In the genomic region with DNA sequence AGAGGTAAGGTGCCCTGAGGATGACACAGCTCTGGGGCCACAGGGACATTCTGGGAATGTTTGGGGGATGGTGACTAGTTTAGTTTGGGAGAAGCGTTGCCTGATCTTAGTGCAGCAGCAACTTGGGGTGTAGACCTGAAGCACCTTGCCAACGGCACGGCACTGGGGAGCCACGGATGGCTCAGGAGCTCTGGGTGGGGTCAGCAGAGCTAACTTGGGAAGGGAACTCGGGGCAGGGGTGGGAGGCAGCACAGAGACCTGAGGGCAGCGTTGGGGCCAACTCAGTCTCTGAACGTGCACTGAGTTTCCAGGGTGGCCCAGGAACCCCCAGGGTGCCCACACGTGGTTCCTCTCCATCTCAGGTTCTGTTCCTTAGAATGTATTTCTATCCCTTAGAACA, we compare ENCODE assay signal across 15 cellular contexts. TPM values are rescaled to one million over a fixed set of nuclear protein-coding genes. Genes with fewer than 3 reads are reported as not detected.
DNase-seq lines count a peak whose midpoint lies in the region; ATAC-seq, FAIRE-seq and TF ChIP-seq lines count a peak whose summit lies in the region.
"Had no signal": no experiment of that assay in that cellular context is flagged by ENCODE, and none has a peak within 500 bp of the region (broad histone marks: within the 10 kb centered on the region; RNA-seq: fewer than 3 reads in every experiment).

No MANE protein-coding gene starts in this region.

- peak; percentile 55 for DNase-seq in activated effector memory CD4-positive, alpha-beta T cell treated with anti-CD3 and anti-CD28 coated beads, Interleukin-2, amount 50 U/mL, for 16 hours
- no peak for DNase-seq in activated effector memory CD4-positive, alpha-beta T cell treated with Interleukin-2 at 50 U/mL for 16 hours
- DNase-seq in kidney (peak; percentile 22), osteoblast (ENCODE audit: insufficient read length, low spot score, missing footprints) (no peak), vagina (ENCODE audit: extremely low spot score in 2 of 2) (no peak), NCI-H146 treated with DMSO at 0.1 percent for 48 hours (lab: John Stamatoyannopoulos, UW; ENCODE audit: unreplicated experiment) (no peak), RWPE1 (ENCODE audit: low spot score) (no peak)
- DNase-seq: CD8-positive, alpha-beta T cell; COR-L47; DND-41; GF-D8 had no signal

- H3K4me1 ChIP-seq in kidney (ENCODE audit: control insufficient read depth in 1 of 2, insufficient read depth in 1 of 2, low read depth in 1 of 2, low read length in 2 of 2) (no peaks in the 10 kb centered on the region), osteoblast (ENCODE audit: insufficient read depth, low read length) (peaks cover 3% of the 10 kb centered on the region), vagina (no peaks in the 10 kb centered on the region)

- H3K4me3 ChIP-seq in kidney (ENCODE audit: low read length in 2 of 2) (no peak overlapping the region), osteoblast (ENCODE audit: insufficient read depth, low read length) (no peak overlapping the region), vagina (no peak overlapping the region)

- ATAC-seq in GM18907 (IDR thresholded peaks at IDR 0.05; ENCODE audit: unreplicated experiment) = no peak
- ATAC-seq: CD8-positive, alpha-beta T cell; HCT116 had no signal

- H4K20me1 ChIP-seq in osteoblast (ENCODE audit: insufficient read depth, low read length) = peaks cover 5% of the 10 kb centered on the region

- H3K27ac ChIP-seq in kidney (ENCODE audit: low read depth in 2 of 2, low read length in 2 of 2) (no peak overlapping the region), osteoblast (ENCODE audit: low read depth, low read length) (peak overlapping the region; percentile 64), vagina (peak overlapping the region; percentile 20), RWPE1 (no peak overlapping the region)
- H3K27ac ChIP-seq: 22Rv1 had no signal

- H3K36me3 ChIP-seq in kidney (ENCODE audit: control insufficient read depth in 1 of 2, insufficient read depth in 2 of 2, low read length in 2 of 2) = no peaks in the 10 kb centered on the region
- peaks cover 91% of the 10 kb centered on the region for H3K36me3 ChIP-seq in osteoblast (ENCODE audit: insufficient read depth, low read length)
- H3K36me3 ChIP-seq in vagina = peaks cover 0 to 50% of the 10 kb centered on the region in 2 donors

- TF ChIP-seq POLR2A in vagina (IDR thresholded peaks at IDR 0.05) = no peak

- intact Hi-C loops in kidney (cut with DNase I) (no loop called here), vagina (cut with DNase I) (no loop called here)

- FAIRE-seq in kidney (lab: Jason Lieb, UNC) = no peak
- FAIRE-seq: H54 had no signal

- CTCF ChIA-PET in RWPE1 (lab: Yijun Ruan, JAX) = no interaction called here

- no peak overlapping the region for H3K9ac ChIP-seq in kidney (ENCODE audit: low read length in 2 of 2)

- H3K27me3 ChIP-seq in osteoblast (ENCODE audit: insufficient read depth, low read length) (no peaks in the 10 kb centered on the region), vagina (no peaks in the 10 kb centered on the region)

- TF ChIP-seq CTCF in kidney (IDR thresholded peaks at IDR 0.05; ENCODE audit: borderline replicate concordance, extremely low read depth, insufficient read depth) (no peak), osteoblast (IDR thresholded peaks at IDR 0.05; ENCODE audit: extremely low read depth, low read depth, low read length) (no peak), vagina (IDR thresholded peaks at IDR 0.05) (no peak), RWPE1 (conservative IDR thresholded peaks at IDR 0.05; ENCODE audit: low read depth) (no peak)

- no peak overlapping the region for H2AFZ ChIP-seq in osteoblast (ENCODE audit: low read length)

- peaks cover 4% of the 10 kb centered on the region for H3K79me2 ChIP-seq in osteoblast (ENCODE audit: insufficient read depth, low read length)

- POLR2A ChIA-PET in RWPE1 (lab: Yijun Ruan, JAX; ENCODE audit: low non-redundant PET) = no interaction called here

- H3K4me2 ChIP-seq in osteoblast (ENCODE audit: insufficient read depth, low read length) = no peak overlapping the region

- H3K9me3 ChIP-seq in kidney (ENCODE audit: control insufficient read depth in 1 of 2, low read length in 2 of 2) = no peaks in the 10 kb centered on the region
- no peaks in the 10 kb centered on the region for H3K9me3 ChIP-seq in osteoblast (ENCODE audit: low read depth, low read length)
- no peaks in the 10 kb centered on the region for H3K9me3 ChIP-seq in vagina

RNA-seq across cellular contexts. Expression of gene THBS2, which starts 14.9 kb away (rescaled TPM):
- 33.4 TPM for total RNA-seq in kidney
- polyA plus RNA-seq in kidney (ENCODE audit: insufficient read depth, low read depth, low replicate concordance) = 2.7 TPM
- total RNA-seq in osteoblast = 1,102 and 1,498 TPM in 2 replicates
- total RNA-seq in vagina = 86.4 TPM
- total RNA-seq: CD8-positive, alpha-beta T cell had no signal

Comparison
In these comparisons a context has a peak if more than half of its experiments do, and no peak if none do; other contexts are left out.
1. DNase-seq: peak in activated effector memory CD4-positive, alpha-beta T cell treated with anti-CD3 and anti-CD28 coated beads, Interleukin-2, amount 50 U/mL, for 16 hours (single experiment) and kidney (single experiment); none in activated effector memory CD4-positive, alpha-beta T cell treated with Interleukin-2 at 50 U/mL for 16 hours (single experiment), osteoblast (single experiment), vagina (0 of 2), NCI-H146 treated with DMSO at 0.1 percent for 48 hours (single experiment) and RWPE1 (single experiment).
2. H3K27ac ChIP-seq: peak in osteoblast (single experiment) and vagina (single experiment); none in kidney (0 of 2) and RWPE1 (single experiment).
3. RNA of gene THBS2, which starts 14.9 kb away (total RNA-seq): 1,102 to 1,498 TPM in osteoblast; 86.4 TPM in vagina (single experiment) and 33.4 TPM in kidney (single experiment); every median in the first group is over 10 times any median in the second.